Comparison of ENCODE assay signal across 1 cellular context in the genomic region with DNA sequence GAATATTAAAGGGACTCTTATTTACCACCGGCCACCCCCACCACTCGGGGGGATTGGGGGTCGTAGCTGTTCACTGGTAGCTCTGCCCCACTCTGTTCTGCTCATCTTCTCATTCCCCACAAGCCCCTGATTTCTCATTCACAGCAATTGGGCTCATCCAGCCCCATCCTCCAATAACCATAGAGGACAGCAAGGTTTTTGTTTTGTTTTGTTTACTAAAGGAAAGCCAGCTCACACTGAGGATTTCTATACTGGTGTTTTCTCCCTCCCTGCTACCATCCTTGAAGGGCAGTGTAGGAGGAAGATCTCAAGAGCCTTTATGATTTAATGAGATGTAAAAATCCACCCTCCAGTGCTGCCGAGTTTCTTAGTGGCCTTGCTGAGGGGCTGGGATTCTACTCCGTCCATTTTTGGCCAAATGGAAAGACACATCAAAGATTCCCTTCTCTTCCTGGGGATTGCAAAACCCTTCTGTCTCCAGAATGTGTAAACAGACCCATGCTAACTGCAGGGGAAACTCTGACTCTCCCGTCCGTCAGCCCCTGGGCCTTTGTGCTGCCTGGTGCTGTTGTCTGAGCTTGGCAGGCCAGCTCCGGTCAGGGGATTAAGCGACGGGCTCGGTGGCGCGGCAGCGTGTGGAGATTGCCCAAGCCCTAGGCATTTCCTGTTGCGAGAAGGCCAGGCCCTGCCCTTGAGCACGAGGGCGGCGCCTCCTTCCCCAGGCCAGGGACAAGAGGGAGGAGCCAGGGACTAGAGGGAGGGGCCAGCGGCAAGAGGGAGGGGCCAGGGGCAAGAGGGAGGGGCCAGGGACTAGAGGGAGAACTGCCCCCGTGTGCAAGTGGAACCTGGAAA.
TF ChIP-seq lines count a peak whose summit lies in the region.

No MANE protein-coding gene starts in this region.

TF ChIP-seq in HepG2, 621 proteins besides CTCF, POLR2A, EP300 and RAD21 (continued from another document and continues in another):
- TF ChIP-seq, protein P1, sequence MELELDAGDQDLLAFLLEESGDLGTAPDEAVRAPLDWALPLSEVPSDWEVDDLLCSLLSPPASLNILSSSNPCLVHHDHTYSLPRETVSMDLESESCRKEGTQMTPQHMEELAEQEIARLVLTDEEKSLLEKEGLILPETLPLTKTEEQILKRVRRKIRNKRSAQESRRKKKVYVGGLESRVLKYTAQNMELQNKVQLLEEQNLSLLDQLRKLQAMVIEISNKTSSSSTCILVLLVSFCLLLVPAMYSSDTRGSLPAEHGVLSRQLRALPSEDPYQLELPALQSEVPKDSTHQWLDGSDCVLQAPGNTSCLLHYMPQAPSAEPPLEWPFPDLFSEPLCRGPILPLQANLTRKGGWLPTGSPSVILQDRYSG (CRISPR knock-in tag; IDR thresholded peaks at IDR 0.05): no peak; the same call in 1 of the 2 replicates
- no peak for TF ChIP-seq SP140L (CRISPR knock-in tag; IDR thresholded peaks at IDR 0.05; ENCODE audit: borderline replicate concordance)
- TF ChIP-seq FOXK1 (CRISPR knock-in tag; IDR thresholded peaks at IDR 0.05; ENCODE audit: borderline replicate concordance, low read depth): peak; percentile 97
- TF ChIP-seq ZNF563 (CRISPR knock-in tag; IDR thresholded peaks at IDR 0.05): peak; percentile 92; the same call in 1 of the 2 replicates
- no peak for TF ChIP-seq IKZF1 (IDR thresholded peaks at IDR 0.05)
- TF ChIP-seq GATAD1 (CRISPR knock-in tag; IDR thresholded peaks at IDR 0.05): peak; percentile 80
- TF ChIP-seq, protein P2, sequence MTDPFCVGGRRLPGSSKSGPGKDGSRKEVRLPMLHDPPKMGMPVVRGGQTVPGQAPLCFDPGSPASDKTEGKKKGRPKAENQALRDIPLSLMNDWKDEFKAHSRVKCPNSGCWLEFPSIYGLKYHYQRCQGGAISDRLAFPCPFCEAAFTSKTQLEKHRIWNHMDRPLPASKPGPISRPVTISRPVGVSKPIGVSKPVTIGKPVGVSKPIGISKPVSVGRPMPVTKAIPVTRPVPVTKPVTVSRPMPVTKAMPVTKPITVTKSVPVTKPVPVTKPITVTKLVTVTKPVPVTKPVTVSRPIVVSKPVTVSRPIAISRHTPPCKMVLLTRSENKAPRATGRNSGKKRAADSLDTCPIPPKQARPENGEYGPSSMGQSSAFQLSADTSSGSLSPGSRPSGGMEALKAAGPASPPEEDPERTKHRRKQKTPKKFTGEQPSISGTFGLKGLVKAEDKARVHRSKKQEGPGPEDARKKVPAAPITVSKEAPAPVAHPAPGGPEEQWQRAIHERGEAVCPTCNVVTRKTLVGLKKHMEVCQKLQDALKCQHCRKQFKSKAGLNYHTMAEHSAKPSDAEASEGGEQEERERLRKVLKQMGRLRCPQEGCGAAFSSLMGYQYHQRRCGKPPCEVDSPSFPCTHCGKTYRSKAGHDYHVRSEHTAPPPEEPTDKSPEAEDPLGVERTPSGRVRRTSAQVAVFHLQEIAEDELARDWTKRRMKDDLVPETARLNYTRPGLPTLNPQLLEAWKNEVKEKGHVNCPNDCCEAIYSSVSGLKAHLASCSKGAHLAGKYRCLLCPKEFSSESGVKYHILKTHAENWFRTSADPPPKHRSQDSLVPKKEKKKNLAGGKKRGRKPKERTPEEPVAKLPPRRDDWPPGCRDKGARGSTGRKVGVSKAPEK (CRISPR knock-in tag; IDR thresholded peaks at IDR 0.05; ENCODE audit: borderline replicate concordance): peak; percentile 87
- TF ChIP-seq, protein P3, sequence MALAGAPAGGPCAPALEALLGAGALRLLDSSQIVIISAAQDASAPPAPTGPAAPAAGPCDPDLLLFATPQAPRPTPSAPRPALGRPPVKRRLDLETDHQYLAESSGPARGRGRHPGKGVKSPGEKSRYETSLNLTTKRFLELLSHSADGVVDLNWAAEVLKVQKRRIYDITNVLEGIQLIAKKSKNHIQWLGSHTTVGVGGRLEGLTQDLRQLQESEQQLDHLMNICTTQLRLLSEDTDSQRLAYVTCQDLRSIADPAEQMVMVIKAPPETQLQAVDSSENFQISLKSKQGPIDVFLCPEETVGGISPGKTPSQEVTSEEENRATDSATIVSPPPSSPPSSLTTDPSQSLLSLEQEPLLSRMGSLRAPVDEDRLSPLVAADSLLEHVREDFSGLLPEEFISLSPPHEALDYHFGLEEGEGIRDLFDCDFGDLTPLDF (CRISPR knock-in tag; IDR thresholded peaks at IDR 0.05): peak; percentile 49; the same call in 1 of the 2 replicates
- TF ChIP-seq SP5 (CRISPR knock-in tag; IDR thresholded peaks at IDR 0.05; ENCODE audit: borderline replicate concordance, low read depth): peak; percentile 93
- TF ChIP-seq, protein P4, sequence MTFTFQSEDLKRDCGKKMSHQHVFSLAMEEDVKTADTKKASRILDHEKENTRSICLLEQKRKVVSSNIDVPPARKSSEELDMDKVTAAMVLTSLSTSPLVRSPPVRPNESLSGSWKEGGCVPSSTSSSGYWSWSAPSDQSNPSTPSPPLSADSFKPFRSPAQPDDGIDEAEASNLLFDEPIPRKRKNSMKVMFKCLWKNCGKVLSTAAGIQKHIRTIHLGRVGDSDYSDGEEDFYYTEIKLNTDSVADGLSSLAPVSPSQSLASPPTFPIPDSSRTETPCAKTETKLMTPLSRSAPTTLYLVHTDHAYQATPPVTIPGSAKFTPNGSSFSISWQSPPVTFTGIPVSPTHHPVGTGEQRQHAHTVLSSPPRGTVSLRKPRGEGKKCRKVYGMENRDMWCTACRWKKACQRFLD (CRISPR knock-in tag; IDR thresholded peaks at IDR 0.05; ENCODE audit: borderline replicate concordance): peak; percentile 75
- TF ChIP-seq, protein P5, sequence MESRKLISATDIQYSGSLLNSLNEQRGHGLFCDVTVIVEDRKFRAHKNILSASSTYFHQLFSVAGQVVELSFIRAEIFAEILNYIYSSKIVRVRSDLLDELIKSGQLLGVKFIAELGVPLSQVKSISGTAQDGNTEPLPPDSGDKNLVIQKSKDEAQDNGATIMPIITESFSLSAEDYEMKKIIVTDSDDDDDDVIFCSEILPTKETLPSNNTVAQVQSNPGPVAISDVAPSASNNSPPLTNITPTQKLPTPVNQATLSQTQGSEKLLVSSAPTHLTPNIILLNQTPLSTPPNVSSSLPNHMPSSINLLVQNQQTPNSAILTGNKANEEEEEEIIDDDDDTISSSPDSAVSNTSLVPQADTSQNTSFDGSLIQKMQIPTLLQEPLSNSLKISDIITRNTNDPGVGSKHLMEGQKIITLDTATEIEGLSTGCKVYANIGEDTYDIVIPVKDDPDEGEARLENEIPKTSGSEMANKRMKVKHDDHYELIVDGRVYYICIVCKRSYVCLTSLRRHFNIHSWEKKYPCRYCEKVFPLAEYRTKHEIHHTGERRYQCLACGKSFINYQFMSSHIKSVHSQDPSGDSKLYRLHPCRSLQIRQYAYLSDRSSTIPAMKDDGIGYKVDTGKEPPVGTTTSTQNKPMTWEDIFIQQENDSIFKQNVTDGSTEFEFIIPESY (CRISPR knock-in tag; IDR thresholded peaks at IDR 0.05): peak; percentile 84
- peak; percentile 82; the same call in 1 of the 2 replicates for TF ChIP-seq FOXP1 (IDR thresholded peaks at IDR 0.05)
- peak; percentile 93; the same call in 1 of the 2 replicates for TF ChIP-seq FOXP1 (CRISPR knock-in tag; IDR thresholded peaks at IDR 0.05)
- TF ChIP-seq RFX1 (IDR thresholded peaks at IDR 0.05): no peak
- TF ChIP-seq, protein P6, sequence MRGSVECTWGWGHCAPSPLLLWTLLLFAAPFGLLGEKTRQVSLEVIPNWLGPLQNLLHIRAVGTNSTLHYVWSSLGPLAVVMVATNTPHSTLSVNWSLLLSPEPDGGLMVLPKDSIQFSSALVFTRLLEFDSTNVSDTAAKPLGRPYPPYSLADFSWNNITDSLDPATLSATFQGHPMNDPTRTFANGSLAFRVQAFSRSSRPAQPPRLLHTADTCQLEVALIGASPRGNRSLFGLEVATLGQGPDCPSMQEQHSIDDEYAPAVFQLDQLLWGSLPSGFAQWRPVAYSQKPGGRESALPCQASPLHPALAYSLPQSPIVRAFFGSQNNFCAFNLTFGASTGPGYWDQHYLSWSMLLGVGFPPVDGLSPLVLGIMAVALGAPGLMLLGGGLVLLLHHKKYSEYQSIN (CRISPR knock-in tag; IDR thresholded peaks at IDR 0.05; ENCODE audit: borderline replicate concordance): no peak
- TF ChIP-seq NCOR1 (IDR thresholded peaks at IDR 0.05; ENCODE audit: borderline replicate concordance, low read length): peak; percentile 74
- peak; percentile 98 for TF ChIP-seq SPEN (CRISPR knock-in tag; IDR thresholded peaks at IDR 0.05; ENCODE audit: low read depth)
- TF ChIP-seq, protein P7, sequence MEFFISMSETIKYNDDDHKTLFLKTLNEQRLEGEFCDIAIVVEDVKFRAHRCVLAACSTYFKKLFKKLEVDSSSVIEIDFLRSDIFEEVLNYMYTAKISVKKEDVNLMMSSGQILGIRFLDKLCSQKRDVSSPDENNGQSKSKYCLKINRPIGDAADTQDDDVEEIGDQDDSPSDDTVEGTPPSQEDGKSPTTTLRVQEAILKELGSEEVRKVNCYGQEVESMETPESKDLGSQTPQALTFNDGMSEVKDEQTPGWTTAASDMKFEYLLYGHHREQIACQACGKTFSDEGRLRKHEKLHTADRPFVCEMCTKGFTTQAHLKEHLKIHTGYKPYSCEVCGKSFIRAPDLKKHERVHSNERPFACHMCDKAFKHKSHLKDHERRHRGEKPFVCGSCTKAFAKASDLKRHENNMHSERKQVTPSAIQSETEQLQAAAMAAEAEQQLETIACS (CRISPR knock-in tag; IDR thresholded peaks at IDR 0.05): no peak
- TF ChIP-seq MBD4 (IDR thresholded peaks at IDR 0.05; ENCODE audit: borderline replicate concordance, low read length): no peak
- no peak for TF ChIP-seq NFE2L2 (IDR thresholded peaks at IDR 0.05; ENCODE audit: low read length)
- no peak for TF ChIP-seq ZNF101 (CRISPR knock-in tag; IDR thresholded peaks at IDR 0.05; ENCODE audit: borderline replicate concordance, low read depth)
- no peak for TF ChIP-seq MATR3 (CRISPR knock-in tag; IDR thresholded peaks at IDR 0.05)
- TF ChIP-seq, protein P8, sequence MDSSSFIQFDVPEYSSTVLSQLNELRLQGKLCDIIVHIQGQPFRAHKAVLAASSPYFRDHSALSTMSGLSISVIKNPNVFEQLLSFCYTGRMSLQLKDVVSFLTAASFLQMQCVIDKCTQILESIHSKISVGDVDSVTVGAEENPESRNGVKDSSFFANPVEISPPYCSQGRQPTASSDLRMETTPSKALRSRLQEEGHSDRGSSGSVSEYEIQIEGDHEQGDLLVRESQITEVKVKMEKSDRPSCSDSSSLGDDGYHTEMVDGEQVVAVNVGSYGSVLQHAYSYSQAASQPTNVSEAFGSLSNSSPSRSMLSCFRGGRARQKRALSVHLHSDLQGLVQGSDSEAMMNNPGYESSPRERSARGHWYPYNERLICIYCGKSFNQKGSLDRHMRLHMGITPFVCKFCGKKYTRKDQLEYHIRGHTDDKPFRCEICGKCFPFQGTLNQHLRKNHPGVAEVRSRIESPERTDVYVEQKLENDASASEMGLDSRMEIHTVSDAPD (CRISPR knock-in tag; IDR thresholded peaks at IDR 0.05): peak; percentile 99
- TF ChIP-seq, protein P9, sequence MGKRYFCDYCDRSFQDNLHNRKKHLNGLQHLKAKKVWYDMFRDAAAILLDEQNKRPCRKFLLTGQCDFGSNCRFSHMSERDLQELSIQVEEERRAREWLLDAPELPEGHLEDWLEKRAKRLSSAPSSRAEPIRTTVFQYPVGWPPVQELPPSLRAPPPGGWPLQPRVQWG (CRISPR knock-in tag; IDR thresholded peaks at IDR 0.05; ENCODE audit: borderline replicate concordance, low read depth): no peak
- peak; percentile 45 for TF ChIP-seq AGO1 (IDR thresholded peaks at IDR 0.05; ENCODE audit: low read depth, low read length, poor library complexity, severe bottlenecking)
- TF ChIP-seq PAX8 (CRISPR knock-in tag; IDR thresholded peaks at IDR 0.05; ENCODE audit: borderline replicate concordance): no peak
- TF ChIP-seq NFIB (CRISPR knock-in tag; IDR thresholded peaks at IDR 0.05; ENCODE audit: borderline replicate concordance): no peak
- TF ChIP-seq CBFB (CRISPR knock-in tag; IDR thresholded peaks at IDR 0.05): peak; percentile 98
- no peak for TF ChIP-seq ZSCAN12 (CRISPR knock-in tag; IDR thresholded peaks at IDR 0.05)
- TF ChIP-seq GTF3A (CRISPR knock-in tag; conservative IDR thresholded peaks at IDR 0.05): peak; percentile 89; the same call in 1 of the 2 replicates
- TF ChIP-seq, protein P10, sequence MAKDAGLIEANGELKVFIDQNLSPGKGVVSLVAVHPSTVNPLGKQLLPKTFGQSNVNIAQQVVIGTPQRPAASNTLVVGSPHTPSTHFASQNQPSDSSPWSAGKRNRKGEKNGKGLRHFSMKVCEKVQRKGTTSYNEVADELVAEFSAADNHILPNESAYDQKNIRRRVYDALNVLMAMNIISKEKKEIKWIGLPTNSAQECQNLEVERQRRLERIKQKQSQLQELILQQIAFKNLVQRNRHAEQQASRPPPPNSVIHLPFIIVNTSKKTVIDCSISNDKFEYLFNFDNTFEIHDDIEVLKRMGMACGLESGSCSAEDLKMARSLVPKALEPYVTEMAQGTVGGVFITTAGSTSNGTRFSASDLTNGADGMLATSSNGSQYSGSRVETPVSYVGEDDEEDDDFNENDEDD (CRISPR knock-in tag; IDR thresholded peaks at IDR 0.05; ENCODE audit: borderline replicate concordance): peak; percentile 93; the same call in 1 of the 2 replicates
- TF ChIP-seq ZNF296 (CRISPR knock-in tag; conservative IDR thresholded peaks at IDR 0.05): no peak
- TF ChIP-seq, protein P11, sequence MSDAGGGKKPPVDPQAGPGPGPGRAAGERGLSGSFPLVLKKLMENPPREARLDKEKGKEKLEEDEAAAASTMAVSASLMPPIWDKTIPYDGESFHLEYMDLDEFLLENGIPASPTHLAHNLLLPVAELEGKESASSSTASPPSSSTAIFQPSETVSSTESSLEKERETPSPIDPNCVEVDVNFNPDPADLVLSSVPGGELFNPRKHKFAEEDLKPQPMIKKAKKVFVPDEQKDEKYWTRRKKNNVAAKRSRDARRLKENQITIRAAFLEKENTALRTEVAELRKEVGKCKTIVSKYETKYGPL (CRISPR knock-in tag; IDR thresholded peaks at IDR 0.05): peak; percentile 69; the same call in 1 of the 2 replicates
- no peak for TF ChIP-seq ZNF207 (IDR thresholded peaks at IDR 0.05; ENCODE audit: borderline replicate concordance)
- no peak for TF ChIP-seq TCF7L2 (IDR thresholded peaks at IDR 0.05; ENCODE audit: low read depth, low read length)
- no peak for TF ChIP-seq TAF15 (IDR thresholded peaks at IDR 0.05; ENCODE audit: low read depth, low read length, poor library complexity, severe bottlenecking)
- peak; percentile 84; the same call in 1 of the 2 replicates for TF ChIP-seq ZNF678 (CRISPR knock-in tag; IDR thresholded peaks at IDR 0.05)
- TF ChIP-seq, protein P12, sequence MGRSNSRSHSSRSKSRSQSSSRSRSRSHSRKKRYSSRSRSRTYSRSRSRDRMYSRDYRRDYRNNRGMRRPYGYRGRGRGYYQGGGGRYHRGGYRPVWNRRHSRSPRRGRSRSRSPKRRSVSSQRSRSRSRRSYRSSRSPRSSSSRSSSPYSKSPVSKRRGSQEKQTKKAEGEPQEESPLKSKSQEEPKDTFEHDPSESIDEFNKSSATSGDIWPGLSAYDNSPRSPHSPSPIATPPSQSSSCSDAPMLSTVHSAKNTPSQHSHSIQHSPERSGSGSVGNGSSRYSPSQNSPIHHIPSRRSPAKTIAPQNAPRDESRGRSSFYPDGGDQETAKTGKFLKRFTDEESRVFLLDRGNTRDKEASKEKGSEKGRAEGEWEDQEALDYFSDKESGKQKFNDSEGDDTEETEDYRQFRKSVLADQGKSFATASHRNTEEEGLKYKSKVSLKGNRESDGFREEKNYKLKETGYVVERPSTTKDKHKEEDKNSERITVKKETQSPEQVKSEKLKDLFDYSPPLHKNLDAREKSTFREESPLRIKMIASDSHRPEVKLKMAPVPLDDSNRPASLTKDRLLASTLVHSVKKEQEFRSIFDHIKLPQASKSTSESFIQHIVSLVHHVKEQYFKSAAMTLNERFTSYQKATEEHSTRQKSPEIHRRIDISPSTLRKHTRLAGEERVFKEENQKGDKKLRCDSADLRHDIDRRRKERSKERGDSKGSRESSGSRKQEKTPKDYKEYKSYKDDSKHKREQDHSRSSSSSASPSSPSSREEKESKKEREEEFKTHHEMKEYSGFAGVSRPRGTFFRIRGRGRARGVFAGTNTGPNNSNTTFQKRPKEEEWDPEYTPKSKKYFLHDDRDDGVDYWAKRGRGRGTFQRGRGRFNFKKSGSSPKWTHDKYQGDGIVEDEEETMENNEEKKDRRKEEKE (IDR thresholded peaks at IDR 0.05): no peak
- TF ChIP-seq ATF7 (IDR thresholded peaks at IDR 0.05): 0 out of 2 replicates have a peak, but pooled peaks have one; percentile 22
- TF ChIP-seq ATF7 (CRISPR knock-in tag; IDR thresholded peaks at IDR 0.05): peak; percentile 95
